29 cellular contexts compared by ENCODE assay signal in the genomic region with DNA sequence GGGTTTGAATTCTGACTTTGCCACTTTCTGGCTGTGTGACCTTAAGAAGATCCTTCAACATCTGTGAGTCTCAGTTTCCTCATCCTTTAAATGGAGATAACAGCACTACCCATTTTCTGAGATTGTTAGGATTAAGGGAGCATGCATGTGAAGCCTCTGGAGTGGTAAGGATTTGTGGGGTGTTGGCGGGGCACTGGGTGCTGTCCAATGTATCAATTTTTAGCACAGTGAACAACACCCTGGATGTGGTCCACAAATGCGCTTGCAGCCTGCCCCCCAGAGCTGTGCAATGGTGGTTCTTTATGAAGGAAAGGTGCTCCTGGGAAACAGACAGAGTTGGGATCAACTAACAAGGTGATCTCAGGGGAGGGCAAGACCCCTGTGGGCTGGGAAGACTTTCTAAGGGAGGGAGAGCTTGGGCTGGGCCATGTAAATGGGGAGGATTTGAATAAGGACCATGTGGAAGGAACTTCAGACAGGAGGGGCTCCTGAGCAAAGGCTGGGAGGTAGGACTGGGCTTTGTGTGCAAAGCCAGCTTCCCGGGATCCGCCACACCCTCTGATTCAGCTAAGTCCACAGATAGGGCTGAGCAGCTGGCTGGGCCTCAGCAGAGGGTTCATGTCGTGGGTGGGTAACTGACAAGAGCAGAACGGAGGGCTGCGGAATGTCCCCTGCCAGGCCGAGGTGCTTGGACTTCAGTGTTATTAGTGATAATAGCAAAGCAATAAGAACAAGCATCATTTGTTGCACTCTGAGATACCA. TPM values are rescaled to one million over a fixed set of nuclear protein-coding genes. Genes with fewer than 3 reads are reported as not detected.
DNase-seq lines count a peak whose midpoint lies in the region; ATAC-seq, FAIRE-seq and TF ChIP-seq lines count a peak whose summit lies in the region.
"Had no signal": no experiment of that assay in that cellular context is flagged by ENCODE, and none has a peak within 500 bp of the region (broad histone marks: within the 10 kb centered on the region; RNA-seq: fewer than 3 reads in every experiment).

No MANE protein-coding gene starts in this region.

- H3K4me1 Mint-ChIP-seq in endothelial cell (ENCODE audit: unreplicated experiment): peaks cover 5% of the 10 kb centered on the region
- H3K4me1 Mint-ChIP-seq in neural crest cell: no peaks in the 10 kb centered on the region
- H3K4me1 Mint-ChIP-seq: activated CD8-positive, alpha-beta memory T cell treated with anti-CD3 and anti-CD28 coated beads, Interleukin-2, amount 10 ng/mL, durations not matched to agents 7 days and 5 days; CD8-positive, alpha-beta memory T cell had no signal

- no peak for TF ChIP-seq CTCF in PC-3 (conservative IDR thresholded peaks at IDR 0.05; ENCODE audit: low read depth, low read length)
- TF ChIP-seq CTCF in endothelial cell (IDR thresholded peaks at IDR 0.05; ENCODE audit: unreplicated experiment): no peak
- no peak for TF ChIP-seq CTCF in neural crest cell (conservative IDR thresholded peaks at IDR 0.05)
- no peak for TF ChIP-seq CTCF in kidney (IDR thresholded peaks at IDR 0.05; ENCODE audit: borderline replicate concordance, extremely low read depth, insufficient read depth)

- H3K4me1 ChIP-seq in PC-3 (ENCODE audit: insufficient read depth, low read length) (peaks cover 9% of the 10 kb centered on the region), kidney (ENCODE audit: control insufficient read depth in 1 of 2, insufficient read depth in 1 of 2, low read depth in 1 of 2, low read length in 2 of 2) (no peaks in the 10 kb centered on the region)

- H3K9ac ChIP-seq in PC-3 (ENCODE audit: low read length) (no peak overlapping the region), kidney (ENCODE audit: low read length in 2 of 2) (no peak overlapping the region)

- no peak for FAIRE-seq in kidney (lab: Jason Lieb, UNC)
- FAIRE-seq: endothelial cell of umbilical vein, G401.6 had no signal

- POLR2A ChIA-PET in PC-3 (lab: Charles Lee; ENCODE audit: unreplicated experiment): interaction anchor here (0.6 kb wide), 1 partner anchor 11 kb away, joined by 4 read pairs; no protein-coding TSS in a partner anchor

- H3K9me3 Mint-ChIP-seq in endothelial cell (ENCODE audit: unreplicated experiment): no peaks in the 10 kb centered on the region
- no peaks in the 10 kb centered on the region for H3K9me3 Mint-ChIP-seq in neural crest cell
- H3K9me3 Mint-ChIP-seq: CD8-positive, alpha-beta memory T cell; stimulated activated naive B cell treated with anti-CD40 and anti-IgM and Interleukin-4, amounts not matched to agents 10 μg/mL and 1 μg/mL and 100 μg/mL, for 72 hours had no signal

- H3K27me3 Mint-ChIP-seq in endothelial cell (ENCODE audit: unreplicated experiment): peaks cover 13% of the 10 kb centered on the region
- H3K27me3 Mint-ChIP-seq in neural crest cell (ENCODE audit: low read depth): peaks cover 47% of the 10 kb centered on the region

- H3K36me3 Mint-ChIP-seq in endothelial cell (ENCODE audit: low read depth, unreplicated experiment) (no peaks in the 10 kb centered on the region), neural crest cell (ENCODE audit: low read depth) (no peaks in the 10 kb centered on the region)
- H3K36me3 Mint-ChIP-seq: activated CD8-positive, alpha-beta memory T cell treated with anti-CD3 and anti-CD28 coated beads, Interleukin-2, amount 10 ng/mL, durations not matched to agents 7 days and 5 days; CD8-positive, alpha-beta memory T cell; stimulated activated naive B cell treated with anti-CD40 and anti-IgM and Interleukin-4, amounts not matched to agents 10 μg/mL and 1 μg/mL and 100 μg/mL, for 72 hours had no signal

- no peak overlapping the region for H3K4me2 ChIP-seq in PC-3 (ENCODE audit: low read length)

- no peak overlapping the region for H3K4me3 ChIP-seq in PC-3 (ENCODE audit: low read length)
- H3K4me3 ChIP-seq in kidney (ENCODE audit: low read length in 2 of 2): no peak overlapping the region
- H3K4me3 ChIP-seq: dorsolateral prefrontal cortex, lung, suprapubic skin had no signal

- CTCF ChIA-PET in PC-3 (lab: Charles Lee): no interaction called here

- no peak overlapping the region for H2AFZ ChIP-seq in PC-3 (ENCODE audit: low read length)

- ATAC-seq in PC-3 (peak; percentile 81), GM19328 (IDR thresholded peaks at IDR 0.05; ENCODE audit: unreplicated experiment) (no peak)
- ATAC-seq: activated CD8-positive, alpha-beta memory T cell treated with anti-CD3 and anti-CD28 coated beads, Interleukin-2, amount 10 ng/mL, durations not matched to agents 7 days and 5 days; sciatic nerve; stimulated activated naive B cell treated with anti-CD40 and anti-IgM and Interleukin-4, amounts not matched to agents 10 μg/mL and 1 μg/mL and 100 μg/mL, for 72 hours had no signal

- H3K27ac ChIP-seq in PC-3 (ENCODE audit: low read length): no peak overlapping the region
- no peak overlapping the region for H3K27ac ChIP-seq in kidney (ENCODE audit: low read depth in 2 of 2, low read length in 2 of 2)
- H3K27ac ChIP-seq: suprapubic skin had no signal

- no peak overlapping the region for H3K27ac Mint-ChIP-seq in endothelial cell (ENCODE audit: unreplicated experiment)
- H3K27ac Mint-ChIP-seq in neural crest cell (ENCODE audit: unreplicated experiment): peak overlapping the region; percentile 46
- H3K27ac Mint-ChIP-seq: activated CD8-positive, alpha-beta memory T cell treated with anti-CD3 and anti-CD28 coated beads, Interleukin-2, amount 10 ng/mL, durations not matched to agents 7 days and 5 days; CD8-positive, alpha-beta memory T cell; progenitor cell of endocrine pancreas; stimulated activated naive B cell treated with anti-CD40 and anti-IgM and Interleukin-4, amounts not matched to agents 10 μg/mL and 1 μg/mL and 100 μg/mL, for 72 hours had no signal

- H3K79me2 ChIP-seq in PC-3 (ENCODE audit: low read length): no peaks in the 10 kb centered on the region

- H3K4me3 Mint-ChIP-seq in endothelial cell (ENCODE audit: unreplicated experiment) (peak overlapping the region; percentile 22), neural crest cell (no peak overlapping the region)
- H3K4me3 Mint-ChIP-seq: activated CD8-positive, alpha-beta memory T cell treated with anti-CD3 and anti-CD28 coated beads, Interleukin-2, amount 10 ng/mL, durations not matched to agents 7 days and 5 days; CD8-positive, alpha-beta memory T cell; stimulated activated naive B cell treated with anti-CD40 and anti-IgM and Interleukin-4, amounts not matched to agents 10 μg/mL and 1 μg/mL and 100 μg/mL, for 72 hours had no signal

- no peaks in the 10 kb centered on the region for H3K27me3 ChIP-seq in PC-3 (ENCODE audit: low read length)
- H3K27me3 ChIP-seq: BE2C, dorsolateral prefrontal cortex had no signal

- intact Hi-C loops in PC-3 (cut with micrococcal nuclease): no loop called here
- intact Hi-C loops in kidney (cut with DNase I): no loop called here

- H3K36me3 ChIP-seq in PC-3 (ENCODE audit: low read depth, low read length) (no peaks in the 10 kb centered on the region), kidney (ENCODE audit: control insufficient read depth in 1 of 2, insufficient read depth in 2 of 2, low read length in 2 of 2) (no peaks in the 10 kb centered on the region)
- H3K36me3 ChIP-seq: BE2C, suprapubic skin had no signal

- no peaks in the 10 kb centered on the region for H4K20me1 ChIP-seq in PC-3 (ENCODE audit: low read length)

- H3K9me3 ChIP-seq in PC-3 (ENCODE audit: low read length): no peaks in the 10 kb centered on the region
- no peaks in the 10 kb centered on the region for H3K9me3 ChIP-seq in kidney (ENCODE audit: control insufficient read depth in 1 of 2, low read length in 2 of 2)
- H3K9me3 ChIP-seq: BE2C, suprapubic skin had no signal

- DNase-seq in GM03348 (ENCODE audit: low spot score) (peak; percentile 25), PC-3 (peak; percentile 44), endothelial cell (ENCODE audit: low spot score) (no peak), neural crest cell (ENCODE audit: low read depth, low spot score) (no peak), kidney (no peak), NCI-H748 treated with DMSO at 0.1 percent for 48 hours (lab: John Stamatoyannopoulos, UW) (no peak), DMS153 treated with DMSO at 0.1 percent for 48 hours (lab: John Stamatoyannopoulos, UW; ENCODE audit: unreplicated experiment) (no peak)
- DNase-seq: activated CD4-positive, alpha-beta T cell treated with anti-CD3 and anti-CD28 coated beads, Interleukin-2, amount 50 U/mL, for 1 hour; activated CD8-positive, alpha-beta memory T cell treated with anti-CD3 and anti-CD28 coated beads, Interleukin-2, amount 10 ng/mL, durations not matched to agents 7 days and 5 days; activated T-cell treated with anti-CD3 and anti-CD28 coated beads, Interleukin-2, amount 50 U/mL, for 48 hours; BE2C; CD8-positive, alpha-beta memory T cell; cerebellar nuclear complex; DMS53; dorsolateral prefrontal cortex; glutamatergic neuron; IMR-90; kidney glomerular epithelial cell; NCI-H1105; NCI-H187 treated with DMSO at 0.1 percent for 48 hours; stimulated activated CD4-positive, alpha-beta T cell treated with anti-CD3 and anti-CD28 coated beads, Interleukin-15, amount 100 ng/mL, for 24 hours; stimulated activated naive B cell treated with anti-CD40 and anti-IgM and Interleukin-4, amounts not matched to agents 10 μg/mL and 1 μg/mL and 100 μg/mL, for 72 hours had no signal

- no peaks in the 10 kb centered on the region for H3F3A ChIP-seq in PC-3 (ENCODE audit: low read length, unreplicated experiment)

- H3K9me2 ChIP-seq in PC-3 (replicated peaks; ENCODE audit: low read length): no peaks in the 10 kb centered on the region

- BruUV-seq in PC-3 (replicated peaks; lab: Mats Ljungman, UMichigan): no TSS peak

RNA-seq across cellular contexts. Expression of gene RASD2, which starts 22.7 kb away (rescaled TPM):
- total RNA-seq in PC-3 (2014; rRNA removed): 0.07 and 0.46 TPM in 2 replicates
- total RNA-seq in endothelial cell (ENCODE audit: unreplicated experiment): not detected
- total RNA-seq in neural crest cell: not detected in 2 replicates
- 3.4 TPM for total RNA-seq in kidney
- 1.1 TPM for polyA plus RNA-seq in kidney (ENCODE audit: insufficient read depth, low read depth, low replicate concordance)
- total RNA-seq: endothelial cell of umbilical vein had no signal
- polyA plus RNA-seq: CD8-positive, alpha-beta memory T cell; endothelial cell of umbilical vein had no signal

Comparison
In these comparisons a context has a peak if more than half of its experiments do, and no peak if none do; other contexts are left out.
1. DNase-seq: peak in GM03348 (single experiment) and PC-3 (single experiment); none in endothelial cell (single experiment), neural crest cell (single experiment), kidney (single experiment), NCI-H748 treated with DMSO at 0.1 percent for 48 hours (single experiment) and DMS153 treated with DMSO at 0.1 percent for 48 hours (single experiment).